21 cellular contexts compared by ENCODE assay signal in the genomic region with DNA sequence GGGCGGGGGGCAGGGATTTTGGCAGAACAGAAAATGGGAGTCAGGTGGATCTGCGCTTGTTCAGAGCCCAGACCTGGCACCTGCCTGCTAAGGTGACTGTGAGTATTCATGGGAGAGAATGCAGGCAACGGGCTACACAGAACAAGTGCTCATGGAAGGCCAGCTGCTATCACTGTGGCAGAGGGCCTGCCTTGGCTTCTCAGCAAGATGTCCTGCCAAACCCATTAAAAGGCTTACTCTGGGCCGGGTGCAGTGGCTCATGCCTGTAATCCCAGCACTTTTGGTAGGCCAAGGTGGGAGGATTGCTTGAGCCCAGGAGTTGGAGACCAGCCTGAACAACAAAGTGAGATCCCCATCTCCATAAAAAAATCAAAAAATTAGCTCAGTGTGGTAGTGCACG. TPM values are rescaled to one million over a fixed set of nuclear protein-coding genes. Genes with fewer than 3 reads are reported as not detected.
"Had no signal": no experiment of that assay in that cellular context is flagged by ENCODE, and none has a peak within 500 bp of the region (broad histone marks: within the 10 kb centered on the region; RNA-seq: fewer than 3 reads in every experiment).

No MANE protein-coding gene starts in this region.

- DNase-seq: cortex of kidney; esophagus squamous epithelium; foreskin fibroblast; glutamatergic neuron; immature natural killer cell; left colon; mammary epithelial cell; naive thymus-derived CD4-positive, alpha-beta T cell; nephron progenitor cell; small intestine; stimulated activated CD4-positive, alpha-beta T cell treated with anti-CD3 and anti-CD28 coated beads, Interleukin-2, amount 100 ng/mL, for 48 hours; stimulated activated naive CD4-positive, alpha-beta T cell treated with Interleukin-2 at 50 U/mL for 16 hours; thyroid gland had no signal

- FAIRE-seq: keratinocyte, small intestine, urothelium cell line had no signal

- H3K9me3 ChIP-seq: esophagus squamous epithelium, gastroesophageal sphincter, neutrophil, thyroid gland had no signal

- H3K36me3 ChIP-seq: esophagus squamous epithelium, gastroesophageal sphincter, neutrophil, thyroid gland had no signal

- H3K27me3 ChIP-seq: neutrophil, thyroid gland had no signal

- H3K4me3 ChIP-seq: esophagus squamous epithelium, gastroesophageal sphincter, thyroid gland had no signal

- H3K27ac ChIP-seq: esophagus squamous epithelium, gastroesophageal sphincter, neutrophil, thyroid gland had no signal

- H3K4me1 ChIP-seq: esophagus squamous epithelium, gastroesophageal sphincter, thyroid gland had no signal

- ATAC-seq: gastroesophageal sphincter; left colon; naive thymus-derived CD4-positive, alpha-beta T cell had no signal

RNA-seq across cellular contexts. Expression of a gene that starts 21.0 kb away (rescaled TPM):
- total RNA-seq: epithelial cell of proximal tubule; mammary epithelial cell; mononuclear cell; naive thymus-derived CD4-positive, alpha-beta T cell; osteoblast; pulmonary artery endothelial cell had no signal
- polyA plus RNA-seq: immature natural killer cell; keratinocyte; mammary epithelial cell; naive thymus-derived CD4-positive, alpha-beta T cell had no signal
